ENCODE assay signal across 24 cellular contexts in the genomic region with DNA sequence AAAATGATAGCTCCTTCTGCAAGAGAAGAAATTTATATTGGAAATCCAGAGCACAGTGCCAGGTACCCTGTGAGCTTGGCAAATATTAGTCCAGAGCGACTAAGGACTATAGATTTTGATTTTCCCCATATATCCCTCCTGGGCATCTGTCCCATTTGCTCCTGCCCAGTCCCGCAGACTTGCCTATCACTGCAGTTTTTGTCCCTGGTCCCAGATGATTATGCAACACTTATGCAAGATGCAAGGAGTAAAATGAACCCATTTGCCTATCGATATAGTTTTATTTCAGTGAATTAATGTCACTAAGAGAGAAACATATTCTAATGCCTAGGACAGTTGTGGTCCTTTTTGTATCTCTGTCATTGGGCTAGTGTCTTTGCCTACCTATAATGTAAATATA.
"Had no signal": no experiment of that assay in that cellular context is flagged by ENCODE, and none has a peak within 500 bp of the region (broad histone marks: within the 10 kb centered on the region; RNA-seq: fewer than 3 reads in every experiment).

No MANE protein-coding gene starts in this region.

- H3K36me3 ChIP-seq: ascending aorta, heart right ventricle, stomach, thyroid gland, upper lobe of left lung had no signal

- H3K27ac ChIP-seq: foreskin keratinocyte, parathyroid adenoma, psoas muscle, stomach, thyroid gland, upper lobe of left lung had no signal

- DNase-seq: activated CD4-positive, alpha-beta memory T cell treated with anti-CD3 and anti-CD28 coated beads, Interleukin-2, amount 10 ng/mL, durations not matched to agents 7 days and 5 days; activated CD4-positive, alpha-beta T cell treated with anti-CD3 and anti-CD28 coated beads for 1 hour; activated CD4-positive, alpha-beta T cell treated with anti-CD3 and anti-CD28 coated beads, Interleukin-2, amount 10 ng/mL, durations not matched to agents 7 days and 5 days; activated CD8-positive, alpha-beta memory T cell treated with anti-CD3 and anti-CD28 coated beads, Interleukin-2, amount 50 U/mL, for 48 hours; activated gamma-delta T cell; activated naive CD4-positive, alpha-beta T cell treated with anti-CD3 and anti-CD28 coated beads, Interleukin-2, amount 10 ng/mL, durations not matched to agents 7 days and 5 days; activated naive CD8-positive, alpha-beta T cell treated with anti-CD3 and anti-CD28 coated beads, Interleukin-2, amount 10 ng/mL, durations not matched to agents 7 days and 5 days; activated T-cell treated with anti-CD3 and anti-CD28 coated beads, Interleukin-2, amount 50 U/mL, for 24 hours; foreskin keratinocyte; heart right ventricle; kidney glomerular epithelial cell; midbrain; naive thymus-derived CD4-positive, alpha-beta T cell; nucleus accumbens; psoas muscle; stimulated activated CD4-positive, alpha-beta T cell treated with anti-CD3 and anti-CD28 coated beads, Interleukin-15, amount 100 ng/mL, for 24 hours; stimulated activated CD4-positive, alpha-beta T cell treated with anti-CD3 and anti-CD28 coated beads, Interleukin-2, amount 100 ng/mL, for 24 hours; stimulated activated naive B cell treated with anti-CD40 and anti-IgM and Interleukin-4, amounts not matched to agents 10 μg/mL and 1 μg/mL and 100 μg/mL, for 72 hours; stomach; thyroid gland; upper lobe of left lung had no signal

- H3K9ac ChIP-seq: parathyroid adenoma had no signal

- H3K9me3 ChIP-seq: ascending aorta, heart right ventricle, psoas muscle, stomach, thyroid gland, upper lobe of left lung had no signal

- H3K4me1 ChIP-seq: parathyroid adenoma, psoas muscle had no signal

- FAIRE-seq: endothelial cell of umbilical vein had no signal

- H3K4me3 ChIP-seq: ascending aorta, heart right ventricle, psoas muscle, stomach, thyroid gland, upper lobe of left lung had no signal

- H3K79me2 ChIP-seq: parathyroid adenoma had no signal

- H3K27me3 ChIP-seq: ascending aorta, foreskin keratinocyte, stomach, thyroid gland, upper lobe of left lung had no signal
